In the genomic region with DNA sequence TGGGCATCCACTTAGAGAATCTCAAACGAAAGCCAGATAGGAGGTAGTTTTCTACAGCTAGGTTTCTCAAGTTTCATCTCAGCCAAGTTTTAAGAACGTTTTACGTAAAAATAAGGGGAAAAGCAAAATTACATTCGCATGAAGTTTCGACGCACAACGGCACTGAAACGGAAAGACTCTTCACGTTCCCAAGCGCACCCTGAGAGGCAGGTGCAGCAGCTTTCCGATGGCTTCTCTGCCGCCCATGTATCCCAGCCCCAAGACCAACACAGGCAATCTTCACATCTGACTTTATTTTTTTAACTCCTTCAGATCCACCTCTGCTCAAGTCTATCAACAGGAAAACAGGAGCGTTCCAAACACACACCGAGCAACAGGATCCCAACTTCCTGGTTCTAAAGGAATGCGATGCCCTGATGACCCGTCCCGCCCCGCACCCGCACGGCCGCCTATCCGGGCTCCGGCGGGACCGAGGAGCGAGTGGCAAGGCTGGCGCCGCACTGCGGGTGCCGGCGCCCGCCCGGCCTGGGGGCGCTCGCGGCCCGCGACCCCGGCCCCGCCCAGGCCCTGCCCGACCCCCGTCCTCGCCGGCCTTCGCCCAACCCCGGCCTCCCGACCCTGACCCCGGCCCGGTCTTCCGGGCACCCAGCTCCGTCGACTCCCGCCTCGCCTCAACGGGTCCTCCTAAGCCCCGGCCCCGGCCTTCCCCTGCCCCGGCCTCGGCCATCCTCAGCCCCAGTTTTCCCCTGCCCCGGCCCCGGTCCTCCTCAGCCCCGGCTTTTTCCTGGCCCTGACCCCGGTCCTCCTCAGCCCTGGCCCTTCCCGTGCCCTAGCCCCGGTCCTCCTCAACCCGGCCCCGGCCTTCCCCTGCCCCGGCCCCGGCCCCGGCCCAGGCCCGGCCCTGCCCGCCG, we compare ENCODE assay signal across 8 cellular contexts. TPM values are rescaled to one million over a fixed set of nuclear protein-coding genes. Genes with fewer than 3 reads are reported as not detected.
DNase-seq lines count a peak whose midpoint lies in the region; TF ChIP-seq lines count a peak whose summit lies in the region.

No MANE protein-coding gene starts in this region.

- H2AK5ac ChIP-seq in mesenchymal stem cell (ENCODE audit: low read length, severe bottlenecking) = no peak overlapping the region

- no peaks in the 10 kb centered on the region for H3K36me3 ChIP-seq in effector memory CD4-positive, alpha-beta T cell (ENCODE audit: control insufficient read depth, insufficient read depth, low read length)
- H3K36me3 ChIP-seq in mesenchymal stem cell (ENCODE audit: control insufficient read depth in 1 of 2, insufficient read depth in 2 of 2, low read depth in 1 of 2, low read length in 2 of 2) (peaks cover 2 to 12% of the 10 kb centered on the region in 2 experiments), tibial artery (peaks cover 0 to 4% (median 0%) of the 10 kb centered on the region in 3 donors)

- 1% methylated on average over 58 of the region's 73 CpGs for WGBS in mesenchymal stem cell

- H2BK15ac ChIP-seq in mesenchymal stem cell (ENCODE audit: low read depth, poor library complexity, severe bottlenecking) = peak overlapping the region; percentile 7

- peak overlapping the region; percentile 92 for H3K9ac ChIP-seq in mesenchymal stem cell (ENCODE audit: low read length)

- peak in 2 of 3 experiments; percentile 12 to 18 for DNase-seq in NCI-H1417 (lab: John Stamatoyannopoulos, UW)
- no peak for DNase-seq in NCI-H1417 treated with DMSO at 0.1 percent for 48 hours (lab: John Stamatoyannopoulos, UW)
- peak; percentile 41 for DNase-seq in HuH-7.5 (ENCODE audit: low spot score)
- DNase-seq in effector memory CD4-positive, alpha-beta T cell = no peak
- peak; percentile 59 for DNase-seq in mesenchymal stem cell
- DNase-seq in tibial artery = peak in 1 of 2 donors; percentile 70
- DNase-seq in NCI-H1436 treated with DMSO at 0.1 percent for 48 hours (lab: John Stamatoyannopoulos, UW) = no peak

- intact Hi-C loops in tibial artery (cut with DNase I; ENCODE audit: low total_unique reads) = loop anchor here (2.0 to 10.0 kb wide), 3 partner anchors 58 to 416 kb away; a partner anchor contains a TSS

- peaks cover 8% of the 10 kb centered on the region for H3K4me1 ChIP-seq in effector memory CD4-positive, alpha-beta T cell (ENCODE audit: control insufficient read depth, insufficient read depth, low read length, poor library complexity, severe bottlenecking)
- H3K4me1 ChIP-seq in mesenchymal stem cell (ENCODE audit: control insufficient read depth, insufficient read depth, low read depth, low read length) (peaks cover 16% of the 10 kb centered on the region), tibial artery (peaks cover 0 to 47% (median 29%) of the 10 kb centered on the region in 4 donors)

- TF ChIP-seq CTCF in WI38 (IDR thresholded peaks at IDR 0.05; ENCODE audit: low read depth, low read length) = no peak
- TF ChIP-seq CTCF in tibial artery (IDR thresholded peaks at IDR 0.05) = no peak

- H3K9me3 ChIP-seq in effector memory CD4-positive, alpha-beta T cell (ENCODE audit: control insufficient read depth, low read length) = no peaks in the 10 kb centered on the region
- H3K9me3 ChIP-seq in mesenchymal stem cell (ENCODE audit: control insufficient read depth, low read length) (no peaks in the 10 kb centered on the region), tibial artery (no peaks in the 10 kb centered on the region)

- no peak overlapping the region for H2AFZ ChIP-seq in mesenchymal stem cell (ENCODE audit: low read depth, low read length)

- H3K27me3 ChIP-seq in effector memory CD4-positive, alpha-beta T cell (replicated peaks; ENCODE audit: control insufficient read depth, insufficient read depth, low read length, poor library complexity, severe bottlenecking) = no peaks in the 10 kb centered on the region
- H3K27me3 ChIP-seq in mesenchymal stem cell (ENCODE audit: control insufficient read depth in 1 of 2, insufficient read depth in 1 of 2, low read length in 2 of 2) (no peaks in the 10 kb centered on the region), tibial artery (no peaks in the 10 kb centered on the region)

- H3K4ac ChIP-seq in mesenchymal stem cell (ENCODE audit: low read depth in 1 of 2, low read length in 2 of 2) = peak overlapping the region in 1 of 2 experiments; percentile 67

- H3K18ac ChIP-seq in mesenchymal stem cell (ENCODE audit: low read depth in 1 of 2, low read length in 2 of 2) = peak overlapping the region; percentile 76 to 83

- H3K23ac ChIP-seq in mesenchymal stem cell (ENCODE audit: low read length in 2 of 2) = peak overlapping the region in 1 of 2 experiments; percentile 59

- H2BK5ac ChIP-seq in mesenchymal stem cell (ENCODE audit: low read depth, low read length, poor library complexity, severe bottlenecking) = no peak overlapping the region

- peaks cover 2% of the 10 kb centered on the region for H3K79me1 ChIP-seq in mesenchymal stem cell (replicated peaks; ENCODE audit: low read length, poor library complexity, severe bottlenecking)

- peak overlapping the region; percentile 80 for H3K4me3 ChIP-seq in WI38 (ENCODE audit: low read depth, low read length)
- H3K4me3 ChIP-seq in effector memory CD4-positive, alpha-beta T cell (ENCODE audit: insufficient read depth, low read depth, low read length, poor library complexity, severe bottlenecking) = peak overlapping the region; percentile 73
- peak overlapping the region; percentile 89 to 91 for H3K4me3 ChIP-seq in mesenchymal stem cell (ENCODE audit: insufficient read depth in 1 of 2, low read depth in 1 of 2, low read length in 2 of 2)
- H3K4me3 ChIP-seq in tibial artery = peak overlapping the region; percentile 88 to 96

- peak overlapping the region; percentile 44 for H3K4me2 ChIP-seq in mesenchymal stem cell (ENCODE audit: low read length, poor library complexity, severe bottlenecking)

- H4K8ac ChIP-seq in mesenchymal stem cell (ENCODE audit: low read length) = peak overlapping the region; percentile 70

- peak overlapping the region in 1 of 2 experiments; percentile 75 for H3K14ac ChIP-seq in mesenchymal stem cell (ENCODE audit: low read length in 2 of 2)

- peak overlapping the region; percentile 50 for H4K91ac ChIP-seq in mesenchymal stem cell (ENCODE audit: low read length)

- peak overlapping the region; percentile 84 for H2BK120ac ChIP-seq in mesenchymal stem cell (ENCODE audit: low read depth, low read length)

- peak overlapping the region; percentile 76 for H3K27ac ChIP-seq in effector memory CD4-positive, alpha-beta T cell (ENCODE audit: insufficient read depth, low read length, poor library complexity, severe bottlenecking)
- H3K27ac ChIP-seq in mesenchymal stem cell (ENCODE audit: low read length, poor library complexity, severe bottlenecking) (peak overlapping the region; percentile 54), tibial artery (peak overlapping the region; percentile 90 to 93)

- H2BK12ac ChIP-seq in mesenchymal stem cell (ENCODE audit: low read length in 2 of 2) = no peak overlapping the region

RNA-seq across cellular contexts. Expression of a gene that starts 0.8 kb away (rescaled TPM):
- polyA plus RNA-seq in mesenchymal stem cell (2013, experiment 1 of 2) = 19.0 TPM
- 18.3 TPM for polyA plus RNA-seq in mesenchymal stem cell (2013, experiment 2 of 2)

RNA-seq across cellular contexts. Expression of a gene that starts 57.6 kb away (rescaled TPM):
- polyA plus RNA-seq in mesenchymal stem cell (2013, experiment 1 of 2) = 33.3 TPM
- polyA plus RNA-seq in mesenchymal stem cell (2013, experiment 2 of 2) = 29.9 TPM

Comparison
In these comparisons a context has a peak if more than half of its experiments do, and no peak if none do; other contexts are left out.
1. DNase-seq: peak in NCI-H1417 (2 of 3), HuH-7.5 (single experiment) and mesenchymal stem cell (single experiment); none in NCI-H1417 treated with DMSO at 0.1 percent for 48 hours (single experiment), effector memory CD4-positive, alpha-beta T cell (0 of 3) and NCI-H1436 treated with DMSO at 0.1 percent for 48 hours (single experiment).
2. Peak in every context shown above with its lines, with median percentiles within 50 percentile points of each other: H3K4me3 ChIP-seq and H3K27ac ChIP-seq.